In genomic region chr17:64327201-64327930, GRCh38 we compare ENCODE assay signal across 10 cellular contexts.
DNase-seq lines count a peak whose midpoint lies in the region; ATAC-seq and TF ChIP-seq lines count a peak whose summit lies in the region.
"Had no signal": no experiment of that assay in that cellular context is flagged by ENCODE, and none has a peak within 500 bp of the region (broad histone marks: within the 10 kb centered on the region; RNA-seq: fewer than 3 reads in every experiment).

No MANE protein-coding gene starts in this region.

- H3K4me2 ChIP-seq in fibroblast of lung (ENCODE audit: extremely low read depth, insufficient read depth, low read length) = no peak overlapping the region

- H3K9me3 ChIP-seq in fibroblast of lung (ENCODE audit: control insufficient read depth, insufficient read depth, low read depth, low read length) (no peaks in the 10 kb centered on the region), vagina (no peaks in the 10 kb centered on the region)

- no peaks in the 10 kb centered on the region for H3K79me2 ChIP-seq in fibroblast of lung (ENCODE audit: control insufficient read depth, insufficient read depth, low read length)

- no peak for TF ChIP-seq POLR2A in vagina (IDR thresholded peaks at IDR 0.05)

- no peaks in the 10 kb centered on the region for H3K27me3 ChIP-seq in fibroblast of lung (ENCODE audit: control insufficient read depth, insufficient read depth, low read length)
- H3K27me3 ChIP-seq in vagina = no peaks in the 10 kb centered on the region

- no peak for TF ChIP-seq CTCF in fibroblast of lung (conservative IDR thresholded peaks at IDR 0.05 in 1 of 2, IDR thresholded peaks at IDR 0.05 in 1 of 2; ENCODE audit: low read depth in 1 of 2, low read length in 2 of 2)
- TF ChIP-seq CTCF in nephron (IDR thresholded peaks at IDR 0.05; ENCODE audit: unreplicated experiment in 3 of 3) = no peak
- no peak for TF ChIP-seq CTCF in vagina (IDR thresholded peaks at IDR 0.05)

- H3K4me1 Mint-ChIP-seq in nephron = peaks cover 14% of the 10 kb centered on the region

- ATAC-seq in Right ventricle myocardium inferior (peak; percentile 75), GM18861 (IDR thresholded peaks at IDR 0.05; ENCODE audit: unreplicated experiment) (no peak), SK-N-SH treated with all-trans-retinoic acid at 6 μM for 48 hours (no peak), GM19452 (IDR thresholded peaks at IDR 0.05; ENCODE audit: unreplicated experiment) (no peak)
- ATAC-seq: HCT116; stimulated activated naive CD8-positive, alpha-beta T cell treated with anti-CD3 and anti-CD28 coated beads, Interleukin-15, Interleukin-2, amounts not matched to agents 100 U/mL and 50 U/mL, for 24 hours had no signal

- H3K27me3 Mint-ChIP-seq in nephron (ENCODE audit: low read depth) = no peaks in the 10 kb centered on the region

- peak overlapping the region in 2 of 3 experiments; percentile 54 to 68 for H3K27ac Mint-ChIP-seq in nephron

- peaks cover 2% of the 10 kb centered on the region for H3K4me1 ChIP-seq in fibroblast of lung (ENCODE audit: control insufficient read depth, extremely low read depth, insufficient read depth, low read length)
- peaks cover 51% of the 10 kb centered on the region for H3K4me1 ChIP-seq in vagina

- no peaks in the 10 kb centered on the region for H4K20me1 ChIP-seq in fibroblast of lung (ENCODE audit: control insufficient read depth, extremely low read depth, insufficient read depth, low read length)

- H3K36me3 Mint-ChIP-seq in nephron (ENCODE audit: low read depth) = no peaks in the 10 kb centered on the region

- no peak overlapping the region for H3K9ac ChIP-seq in fibroblast of lung (ENCODE audit: insufficient read depth, low read length)

- H3K36me3 ChIP-seq in fibroblast of lung (ENCODE audit: control insufficient read depth, insufficient read depth, low read length) (no peaks in the 10 kb centered on the region), vagina (no peaks in the 10 kb centered on the region)

- H3K4me3 ChIP-seq in fibroblast of lung (replicated peaks in 1 of 4; ENCODE audit: control extremely low read depth in 1 of 4, insufficient read depth in 1 of 4, low read depth in 3 of 4, low read length in 4 of 4) (no peak overlapping the region), vagina (no peak overlapping the region)

- H3K27ac ChIP-seq in fibroblast of lung (ENCODE audit: insufficient read depth, low read length) (no peak overlapping the region), vagina (peak overlapping the region; percentile 68)

- H3K9me3 Mint-ChIP-seq in nephron = no peaks in the 10 kb centered on the region

- H2AFZ ChIP-seq in fibroblast of lung (ENCODE audit: low read length) = no peak overlapping the region

- peak overlapping the region in 1 of 3 experiments; percentile 2 for H3K4me3 Mint-ChIP-seq in nephron

- intact Hi-C loops in Right ventricle myocardium inferior (cut with DNase I) (loop anchor here (1.0 kb wide), 1 partner anchor 17 kb away; no protein-coding TSS in a partner anchor), cardiac septum (cut with DNase I) (loop anchor here (1.0 to 10.0 kb wide), 3 partner anchors 17 to 167 kb away; partner anchors contain the start of gene POLG2), vagina (cut with DNase I) (loop anchor here (2.0 kb wide), 1 partner anchor 27 kb away; no protein-coding TSS in a partner anchor)

- DNase-seq in Right ventricle myocardium inferior (ENCODE audit: missing footprints) (peak; percentile 80), cardiac septum (ENCODE audit: low spot score) (no peak), fibroblast of lung (ENCODE audit: low read depth in 2 of 2) (peak; percentile 60 to 65), vagina (ENCODE audit: extremely low spot score in 2 of 2) (no peak)
- DNase-seq: stimulated activated naive CD8-positive, alpha-beta T cell treated with anti-CD3 and anti-CD28 coated beads, Interleukin-15, Interleukin-2, amounts not matched to agents 100 U/mL and 50 U/mL, for 24 hours had no signal

TF ChIP-seq in SK-N-SH treated with all-trans-retinoic acid at 6 μM for 48 hours, 23 proteins besides CTCF, POLR2A, EP300 and RAD21:
- TF ChIP-seq GLIS3 (CRISPR knock-in tag; IDR thresholded peaks at IDR 0.05) (no peak), SNAI2 (CRISPR knock-in tag; IDR thresholded peaks at IDR 0.05) (no peak), ZNF8 (CRISPR knock-in tag; IDR thresholded peaks at IDR 0.05) (no peak)

Comparison
In these comparisons a context has a peak if more than half of its experiments do, and no peak if none do; other contexts are left out.
1. DNase-seq: peak in Right ventricle myocardium inferior (single experiment) and fibroblast of lung (2 of 2); none in cardiac septum (single experiment) and vagina (0 of 2).